8 cellular contexts compared by ENCODE assay signal in genomic region chr4:22515888-22516541, GRCh38. TPM values are rescaled to one million over a fixed set of nuclear protein-coding genes. Genes with fewer than 3 reads are reported as not detected.
A peak's percentile ranks its signal among the peaks of the same experiment; 100 is the strongest.
DNase-seq lines count a peak whose midpoint lies in the region; ATAC-seq and TF ChIP-seq lines count a peak whose summit lies in the region.

Gene ADGRA3 (minus strand): TSS chr4:22516066. CDS start chr4:22515784, 282 bp downstream.

- no peaks in the 10 kb centered on the region for H3K9me3 ChIP-seq in skeletal muscle satellite cell (replicated peaks; ENCODE audit: low read length)

- H3K36me3 ChIP-seq in skeletal muscle satellite cell (ENCODE audit: insufficient read depth, low read length), result no peaks in the 10 kb centered on the region

- TF ChIP-seq RAD21 in Ishikawa (IDR thresholded peaks at IDR 0.05; ENCODE audit: low read depth), result no peak

- peak within 1 kb of the TSS; percentile 97 for H3K4me3 Mint-ChIP-seq in activated naive CD4-positive, alpha-beta T cell treated with anti-CD3 and anti-CD28 coated beads for 36 hours

- intact Hi-C loops in activated naive CD4-positive, alpha-beta T cell treated with anti-CD3 and anti-CD28 coated beads for 36 hours (cut with micrococcal nuclease), result loop anchor here (1.0 to 5.0 kb wide), 4 partner anchors 72 to 156 kb away; no protein-coding TSS in a partner anchor

- H3K9ac ChIP-seq in skeletal muscle satellite cell (ENCODE audit: low read depth, low read length), result peak within 1 kb of the TSS; percentile 82

- peak within 1 kb of the TSS; percentile 81 for H3K4me3 ChIP-seq in skeletal muscle satellite cell (ENCODE audit: low read length)

- H3K9me3 Mint-ChIP-seq in activated naive CD4-positive, alpha-beta T cell treated with anti-CD3 and anti-CD28 coated beads for 36 hours, result no peaks in the 10 kb centered on the region

- no peaks in the 10 kb centered on the region for H3K27me3 ChIP-seq in skeletal muscle satellite cell (ENCODE audit: control insufficient read depth, insufficient read depth, low read length)

- H3K36me3 Mint-ChIP-seq in activated naive CD4-positive, alpha-beta T cell treated with anti-CD3 and anti-CD28 coated beads for 36 hours (ENCODE audit: low read depth), result peaks cover 5% of the 10 kb centered on the region

- peak within 1 kb of the TSS; percentile 77 for H3K27ac Mint-ChIP-seq in activated naive CD4-positive, alpha-beta T cell treated with anti-CD3 and anti-CD28 coated beads for 36 hours

- H3K27ac ChIP-seq in caudate nucleus (ENCODE audit: low read depth, low read length), result peak within 1 kb of the TSS; percentile 82

- 0 out of 2 replicates have a peak, but pooled peaks have one; percentile 22 for TF ChIP-seq EP300 in Ishikawa (IDR thresholded peaks at IDR 0.05; ENCODE audit: borderline replicate concordance)

- DNase-seq in activated naive CD4-positive, alpha-beta T cell treated with anti-CD3 and anti-CD28 coated beads for 36 hours, result peak; percentile 49
- DNase-seq in activated naive CD4-positive, alpha-beta T cell treated with Interleukin-2 at 50 U/mL for 16 hours, result no peak
- DNase-seq in SW 1271 (lab: John Stamatoyannopoulos, UW), result peak; percentile 29 to 64
- DNase-seq in caudate nucleus (lab: John Stamatoyannopoulos, UW), result peak in 53 of 61 donors; percentile 3 to 73 (median 42)
- DNase-seq in inferior parietal cortex (ENCODE audit: extremely low spot score), result peak; percentile 16

- H3K4me1 ChIP-seq in skeletal muscle satellite cell (ENCODE audit: control insufficient read depth, insufficient read depth, low read length), result peaks cover 14% of the 10 kb centered on the region

- CTCF ChIA-PET in activated naive CD4-positive, alpha-beta T cell treated with anti-CD3 and anti-CD28 coated beads for 36 hours (lab: Charles Lee), result interaction anchor here (1.6 kb wide), 1 partner anchor 14 kb away, joined by 6 read pairs; no protein-coding TSS in a partner anchor

- peak within 1 kb of the TSS; percentile 94 for H3K4me2 ChIP-seq in skeletal muscle satellite cell (ENCODE audit: low read length)

- peaks cover 12% of the 10 kb centered on the region for H3K4me1 Mint-ChIP-seq in activated naive CD4-positive, alpha-beta T cell treated with anti-CD3 and anti-CD28 coated beads for 36 hours (ENCODE audit: low read depth)

- ATAC-seq in GM21528 (IDR thresholded peaks at IDR 0.05; ENCODE audit: low FRiP score, unreplicated experiment), result no peak

- peaks cover 9% of the 10 kb centered on the region for H3K27me3 Mint-ChIP-seq in activated naive CD4-positive, alpha-beta T cell treated with anti-CD3 and anti-CD28 coated beads for 36 hours (ENCODE audit: low read depth)

TF ChIP-seq in Ishikawa, 13 proteins besides CTCF, POLR2A, EP300 and RAD21:
- TF ChIP-seq TEAD4 (IDR thresholded peaks at IDR 0.05) (no peak), EGR1 (IDR thresholded peaks at IDR 0.05) (no peak), TAF1 (IDR thresholded peaks at IDR 0.05; ENCODE audit: low read depth) (peak; percentile 38; the same call in 1 of the 2 replicates), USF1 (IDR thresholded peaks at IDR 0.05) (no peak), CEBPB (IDR thresholded peaks at IDR 0.05) (no peak), YY1 (IDR thresholded peaks at IDR 0.05; ENCODE audit: low read depth) (peak; percentile 4; the same call in 1 of the 2 replicates), CREB1 (IDR thresholded peaks at IDR 0.05; ENCODE audit: low read depth) (no peak), REST (IDR thresholded peaks at IDR 0.05; ENCODE audit: low read depth) (no peak), MAX (IDR thresholded peaks at IDR 0.05) (peak; percentile 55), ZBTB7A (IDR thresholded peaks at IDR 0.05; ENCODE audit: low read depth) (no peak), TCF12 (IDR thresholded peaks at IDR 0.05; ENCODE audit: low read depth) (0 out of 2 replicates have a peak, but pooled peaks have one; percentile 25), NFIC (IDR thresholded peaks at IDR 0.05) (no peak), FOXM1 (IDR thresholded peaks at IDR 0.05; ENCODE audit: borderline replicate concordance, low read depth) (no peak)

RNA-seq across cellular contexts. Expression of gene ADGRA3, which starts in this region (rescaled TPM):
- 10 to 100 TPM in 1 of 2 experiments, 1 to 10 TPM in 1; 9.9 to 11.0 TPM for total RNA-seq in activated naive CD4-positive, alpha-beta T cell treated with anti-CD3 and anti-CD28 coated beads for 36 hours
- total RNA-seq in skeletal muscle satellite cell (2012; rRNA removed), result 12.5 and 14.4 TPM in 2 replicates
